In genomic region chr4:119046263-119046662, GRCh38 we compare ENCODE assay signal across 17 cellular contexts.
DNase-seq lines count a peak whose midpoint lies in the region; ATAC-seq and TF ChIP-seq lines count a peak whose summit lies in the region.
"Had no signal": no experiment of that assay in that cellular context is flagged by ENCODE, and none has a peak within 500 bp of the region (broad histone marks: within the 10 kb centered on the region; RNA-seq: fewer than 3 reads in every experiment).

No MANE protein-coding gene starts in this region.

- peak; percentile 94 to 96 for ATAC-seq in left cardiac atrium
- no peak for ATAC-seq in GM18517 (IDR thresholded peaks at IDR 0.05; ENCODE audit: unreplicated experiment)
- ATAC-seq: CD8-positive, alpha-beta T cell; esophagus mucosa; stimulated activated memory B cell treated with anti-CD40 and anti-IgM and Interleukin-4, amounts not matched to agents 10 μg/mL and 1 μg/mL and 100 μg/mL, for 72 hours had no signal

- no peak for TF ChIP-seq CTCF in adrenal gland (IDR thresholded peaks at IDR 0.05)

- H3K27ac ChIP-seq in adrenal gland = peak overlapping the region in 1 of 5 donors; percentile 17

- peaks cover 3 to 9% of the 10 kb centered on the region in 2 donors for H3K4me1 ChIP-seq in adrenal gland (replicated peaks in 1 of 2)

- H3K9me3 ChIP-seq in adrenal gland (replicated peaks in 1 of 3) = no peaks in the 10 kb centered on the region

- intact Hi-C loops in adrenal gland (cut with DNase I) = no loop called here
- intact Hi-C loops in left cardiac atrium (cut with DNase I) = loop anchor here (1.0 to 10.0 kb wide), 3 partner anchors 35 to 89 kb away; partner anchors contain the start of gene MYOZ2 (in 2 of the 2)

- H3K4me3 ChIP-seq in adrenal gland = no peak overlapping the region
- H3K4me3 ChIP-seq: dorsolateral prefrontal cortex had no signal

- DNase-seq in Ammon's horn (ENCODE audit: low spot score) (peak; percentile 34), adrenal gland (peak in 5 of 7 donors; percentile 26 to 60 (median 38)), left cardiac atrium (peak; percentile 82), pulmonary artery endothelial cell (ENCODE audit: low read depth, low spot score) (peak; percentile 10), NCI-H1105 (lab: John Stamatoyannopoulos, UW) (no peak), retina (no peak)
- no peak for DNase-seq in activated CD8-positive, alpha-beta memory T cell treated with anti-CD3 and anti-CD28 coated beads, Interleukin-2, amount 50 U/mL, for 4 hours
- DNase-seq: activated CD4-positive, alpha-beta T cell treated with anti-CD3 and anti-CD28 coated beads for 1 hour; CD8-positive, alpha-beta T cell; dorsolateral prefrontal cortex; NCI-H1105 treated with DMSO at 0.1 percent for 48 hours; NCI-H345; SHP77 treated with DMSO at 0.1 percent for 48 hours; stimulated activated CD4-positive, alpha-beta T cell treated with anti-CD3 and anti-CD28 coated beads, Interleukin-12 subunit alpha, Interleukin-12 subunit beta, amount 100 ng/mL, for 4 hours had no signal

- no peaks in the 10 kb centered on the region for H3K27me3 ChIP-seq in adrenal gland
- H3K27me3 ChIP-seq: dorsolateral prefrontal cortex had no signal

- TF ChIP-seq POLR2A in adrenal gland (IDR thresholded peaks at IDR 0.05) = no peak

- no peaks in the 10 kb centered on the region for H3K36me3 ChIP-seq in adrenal gland (replicated peaks in 1 of 2)

- WGBS in adrenal gland, 4 donors = 44 to 60% (median 56%) methylated on average over 4 of the region's 4 CpGs

Comparison
In these comparisons a context has a peak if more than half of its experiments do, and no peak if none do; other contexts are left out.
1. DNase-seq: peak in Ammon's horn (single experiment), adrenal gland (5 of 7), left cardiac atrium (single experiment) and pulmonary artery endothelial cell (single experiment); none in NCI-H1105 (single experiment), retina (single experiment) and activated CD8-positive, alpha-beta memory T cell treated with anti-CD3 and anti-CD28 coated beads, Interleukin-2, amount 50 U/mL, for 4 hours (single experiment).
2. intact Hi-C loops: an anchor here in left cardiac atrium (1.0 to 10.0 kb wide); none called in adrenal gland.